18 cellular contexts compared by ENCODE assay signal in genomic region chr1:168472244-168472643, GRCh38.
"Had no signal": no experiment of that assay in that cellular context is flagged by ENCODE, and none has a peak within 500 bp of the region (broad histone marks: within the 10 kb centered on the region; RNA-seq: fewer than 3 reads in every experiment).

No MANE protein-coding gene starts in this region.

- H3K27me3 ChIP-seq: breast epithelium, neutrophil, testis had no signal

- H3K9me3 ChIP-seq: neutrophil, testis had no signal

- H3K4me3 ChIP-seq: breast epithelium, testis had no signal

- H3K27ac ChIP-seq: breast epithelium, neutrophil, testis had no signal

- ATAC-seq: esophagus mucosa; left cardiac atrium; naive thymus-derived CD4-positive, alpha-beta T cell had no signal

- H3K36me3 ChIP-seq: breast epithelium, neutrophil had no signal

- DNase-seq: activated B cell treated with CpG ODN at 0.5 μM for 24 hours; activated CD4-positive, alpha-beta T cell treated with anti-CD3 and anti-CD28 coated beads, Interleukin-2, amount 10 ng/mL, durations not matched to agents 24 days and 14 days; activated effector memory CD4-positive, alpha-beta T cell treated with Interleukin-2 at 50 U/mL for 16 hours; activated naive CD8-positive, alpha-beta T cell treated with anti-CD3 and anti-CD28 coated beads, Interleukin-2, amount 10 ng/mL, durations not matched to agents 7 days and 5 days; activated T-cell treated with anti-CD3 and anti-CD28 coated beads for 4 hours; aorta; endodermal cell; glutamatergic neuron; immature natural killer cell; left cardiac atrium; naive thymus-derived CD4-positive, alpha-beta T cell; retina; stimulated activated CD4-positive, alpha-beta T cell treated with anti-CD3 and anti-CD28 coated beads, Interleukin-15, amount 100 ng/mL, for 24 hours; stimulated activated CD4-positive, alpha-beta T cell treated with anti-CD3 and anti-CD28 coated beads, Interleukin-4, amount 100 ng/mL, for 24 hours; testis had no signal
